Comparison of ENCODE assay signal across 20 cellular contexts in the genomic region with DNA sequence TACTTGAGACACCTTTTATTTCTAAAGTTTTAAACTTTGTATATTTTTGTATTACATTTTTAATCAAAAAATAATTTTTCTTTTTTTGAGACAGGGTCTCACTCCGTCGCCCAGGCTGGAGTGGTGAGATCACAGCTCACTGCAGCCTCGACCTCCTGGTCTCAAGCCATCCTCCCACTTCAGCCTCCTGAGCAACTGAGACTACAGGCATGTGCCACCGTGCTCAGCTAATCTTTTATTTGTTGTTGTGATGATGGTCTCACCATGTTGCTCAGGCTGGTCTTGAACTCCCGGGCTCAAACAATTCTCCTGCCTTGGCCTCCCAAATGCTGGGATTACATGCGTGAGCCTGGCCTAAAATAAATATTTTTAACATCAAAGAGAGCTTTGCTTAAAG.
DNase-seq lines count a peak whose midpoint lies in the region; ATAC-seq and TF ChIP-seq lines count a peak whose summit lies in the region.
"Had no signal": no experiment of that assay in that cellular context is flagged by ENCODE, and none has a peak within 500 bp of the region (broad histone marks: within the 10 kb centered on the region; RNA-seq: fewer than 3 reads in every experiment).

No MANE protein-coding gene starts in this region.

- in situ Hi-C loops in IMR-90 (cut with MboI; ENCODE audit: low sequenced_read_pairs), result no loop called here

- H2BK20ac ChIP-seq in IMR-90 (ENCODE audit: low read depth, low read length), result no peak overlapping the region

- peak overlapping the region; percentile 24; the same call in 1 of the 2 replicates for H2AK5ac ChIP-seq in IMR-90 (ENCODE audit: low read depth, low read length)

- H3K14ac ChIP-seq in IMR-90 (replicated peaks; ENCODE audit: low read depth, low read length), result no peak overlapping the region

- H2AK9ac ChIP-seq in IMR-90 (replicated peaks; ENCODE audit: low read depth, low read length, poor library complexity), result no peak overlapping the region

- H3K4ac ChIP-seq in IMR-90 (ENCODE audit: low read depth, low read length), result no peak overlapping the region

- WGBS in IMR-90 (ENCODE audit: extremely low coverage in 2 of 2, insufficient read length in 1 of 2), 2 experiments, result no CpG with 5 or more reads among the region's 6 CpGs
- 94 to 96% methylated on average over 6 of the region's 6 CpGs for WGBS in lung, 2 donors

- H3K9me3 ChIP-seq in IMR-90 (ENCODE audit: control insufficient read depth, insufficient read depth, low read length), result peaks cover 3% of the 10 kb centered on the region
- peaks cover 0 to 9% of the 10 kb centered on the region in 2 donors for H3K9me3 ChIP-seq in lung (ENCODE audit: control insufficient read depth in 2 of 2, insufficient read depth in 1 of 2, low read length in 1 of 2)
- H3K9me3 ChIP-seq: BE2C, Caco-2 had no signal

- dilution Hi-C loops in IMR-90 (cut with HindIII; ENCODE audit: low sequenced_read_pairs, unreplicated experiment), result no loop called here

- no peaks in the 10 kb centered on the region for H4K20me1 ChIP-seq in IMR-90 (ENCODE audit: insufficient read depth, low read length)
- H4K20me1 ChIP-seq: BLaER1 had no signal

- no TSS peak for BruUV-seq in IMR-90 (replicated peaks; lab: Mats Ljungman, UMichigan)

- H3K4me1 ChIP-seq in IMR-90 (ENCODE audit: control insufficient read depth, insufficient read depth, low read length) (no peaks in the 10 kb centered on the region), lung (ENCODE audit: control insufficient read depth in 2 of 2, insufficient read depth in 2 of 2, low read length in 2 of 2) (no peaks in the 10 kb centered on the region)
- H3K4me1 ChIP-seq: BE2C, BLaER1, Caco-2 had no signal

- ATAC-seq in IMR-90 (ENCODE audit: low read depth) (no peak), lung (ENCODE audit: insufficient read depth, low FRiP score) (no peak)
- ATAC-seq in activated naive CD4-positive, alpha-beta T cell treated with anti-CD3 and anti-CD28 coated beads, Interleukin-2, amount 50 U/mL, for 72 hours, result no peak

- no peak for DNase-seq in IMR-90
- DNase-seq in ecto neural progenitor cell (ENCODE audit: low spot score), result peak; percentile 9
- peak; percentile 17 for DNase-seq in lung (ENCODE audit: low spot score)
- peak; percentile 23 for DNase-seq in ureter (ENCODE audit: low spot score)
- no peak for DNase-seq in activated naive CD4-positive, alpha-beta T cell treated with anti-CD3 and anti-CD28 coated beads, Interleukin-2, amount 50 U/mL, for 72 hours (ENCODE audit: low spot score in 2 of 2)
- DNase-seq in NCI-H345 (lab: John Stamatoyannopoulos, UW), result no peak
- no peak for DNase-seq in coronary artery (ENCODE audit: low spot score)
- DNase-seq: 8988T; ACHN; BE2C; C1 segment of cervical spinal cord; Caco-2; Calu3; CD4-positive, alpha-beta memory T cell; CD4-positive, CD25-positive, alpha-beta regulatory T cell; CD8-positive, alpha-beta memory T cell; DMS79 treated with DMSO at 0.1 percent for 48 hours; GF-D8 had no signal

- no peaks in the 10 kb centered on the region for H3K9me1 ChIP-seq in IMR-90 (ENCODE audit: insufficient read depth, low read length)

- no peak overlapping the region for H3K56ac ChIP-seq in IMR-90 (ENCODE audit: extremely low read depth, insufficient read depth, low read length)

- H4K8ac ChIP-seq in IMR-90 (ENCODE audit: low read depth in 2 of 2, low read length in 2 of 2), result no peak overlapping the region

- no peak overlapping the region for H3K23ac ChIP-seq in IMR-90 (ENCODE audit: low read depth, low read length)

- intact Hi-C loops in IMR-90 (cut with micrococcal nuclease), result no loop called here

- H2BK120ac ChIP-seq in IMR-90 (ENCODE audit: low read depth, low read length), result no peak overlapping the region

- H3K18ac ChIP-seq in IMR-90 (ENCODE audit: low read depth, low read length), result no peak overlapping the region

- no peak overlapping the region for H2BK5ac ChIP-seq in IMR-90 (ENCODE audit: low read depth, low read length, poor library complexity, severe bottlenecking)

- no peak overlapping the region for H2AFZ ChIP-seq in IMR-90 (replicated peaks; ENCODE audit: low read length, poor library complexity)

- H3K4me2 ChIP-seq in IMR-90 (ENCODE audit: low read depth, low read length), result no peak overlapping the region
- H3K4me2 ChIP-seq: BLaER1 had no signal

- H3K27me3 ChIP-seq in IMR-90 (ENCODE audit: control insufficient read depth, insufficient read depth, low read length), result no peaks in the 10 kb centered on the region
- H3K27me3 ChIP-seq in lung (ENCODE audit: control insufficient read depth, insufficient read depth), result no peaks in the 10 kb centered on the region
- H3K27me3 ChIP-seq: BE2C, BLaER1 had no signal

- CTCF ChIA-PET in IMR-90 (lab: Yijun Ruan, JAX), result no interaction called here

- H3K27ac ChIP-seq in IMR-90 (ENCODE audit: insufficient read depth, low read length), result no peak overlapping the region
- H3K27ac ChIP-seq in lung (ENCODE audit: low read depth in 1 of 2, low read length in 1 of 2), result no peak overlapping the region
- no peak overlapping the region for H3K27ac ChIP-seq in coronary artery
- H3K27ac ChIP-seq: BLaER1 had no signal

- peaks cover 0 to 10% of the 10 kb centered on the region in 2 donors for H3K36me3 Mint-ChIP-seq in activated naive CD4-positive, alpha-beta T cell treated with anti-CD3 and anti-CD28 coated beads, Interleukin-2, amount 50 U/mL, for 72 hours
- H3K36me3 Mint-ChIP-seq: CD14-positive monocyte; CD4-positive, alpha-beta memory T cell; CD4-positive, CD25-positive, alpha-beta regulatory T cell had no signal

- H3K4me3 ChIP-seq in IMR-90 (ENCODE audit: insufficient read depth, low read depth, low read length) (no peak overlapping the region), lung (no peak overlapping the region), coronary artery (no peak overlapping the region)
- H3K4me3 ChIP-seq: BLaER1 had no signal

- H4K5ac ChIP-seq in IMR-90 (ENCODE audit: low read depth, low read length), result no peak overlapping the region

- no peak overlapping the region for H4K91ac ChIP-seq in IMR-90 (ENCODE audit: insufficient read depth, low read depth, low read length)

- POLR2A ChIA-PET in IMR-90 (lab: Charles Lee; ENCODE audit: unreplicated experiment), result no interaction called here

- H2BK15ac ChIP-seq in IMR-90 (ENCODE audit: low read depth, low read length), result no peak overlapping the region

- TF ChIP-seq RAD21 in IMR-90 (IDR thresholded peaks at IDR 0.05; ENCODE audit: low read length), result no peak

- H3K27ac Mint-ChIP-seq in activated naive CD4-positive, alpha-beta T cell treated with anti-CD3 and anti-CD28 coated beads, Interleukin-2, amount 50 U/mL, for 72 hours, result no peak overlapping the region
- H3K27ac Mint-ChIP-seq: CD14-positive monocyte; CD4-positive, CD25-positive, alpha-beta regulatory T cell had no signal

- no peak overlapping the region for H3K9ac ChIP-seq in IMR-90 (ENCODE audit: low read depth, low read length)
- H3K9ac ChIP-seq: BLaER1 had no signal

- H3K36me3 ChIP-seq in IMR-90 (ENCODE audit: control insufficient read depth, insufficient read depth, low read length) (no peaks in the 10 kb centered on the region), lung (ENCODE audit: control insufficient read depth in 2 of 2, insufficient read depth in 2 of 2, low read length in 2 of 2) (no peaks in the 10 kb centered on the region)
- H3K36me3 ChIP-seq: BE2C, BLaER1 had no signal

- H3K9me3 Mint-ChIP-seq in activated naive CD4-positive, alpha-beta T cell treated with anti-CD3 and anti-CD28 coated beads, Interleukin-2, amount 50 U/mL, for 72 hours, result peaks cover 6 to 9% of the 10 kb centered on the region in 2 donors

- TF ChIP-seq CTCF in IMR-90 (conservative IDR thresholded peaks at IDR 0.05; ENCODE audit: low read depth, low read length), result no peak
- no peak for TF ChIP-seq CTCF in lung (IDR thresholded peaks at IDR 0.05; ENCODE audit: control extremely low read depth, extremely low read depth)
- TF ChIP-seq CTCF in coronary artery (IDR thresholded peaks at IDR 0.05), result no peak

- no peak for TF ChIP-seq POLR2A in IMR-90 (IDR thresholded peaks at IDR 0.05; ENCODE audit: low read depth, low read length)

- H3K79me1 ChIP-seq in IMR-90 (ENCODE audit: low read depth in 1 of 2, low read length in 2 of 2), result no peaks in the 10 kb centered on the region

TF ChIP-seq in IMR-90, 13 proteins besides CTCF, POLR2A, EP300 and RAD21:
- TF ChIP-seq RFX5 (IDR thresholded peaks at IDR 0.05; ENCODE audit: low read depth, low read length) (no peak), BHLHE40 (IDR thresholded peaks at IDR 0.05; ENCODE audit: low read depth, low read length) (no peak)
- TF ChIP-seq, protein P1, sequence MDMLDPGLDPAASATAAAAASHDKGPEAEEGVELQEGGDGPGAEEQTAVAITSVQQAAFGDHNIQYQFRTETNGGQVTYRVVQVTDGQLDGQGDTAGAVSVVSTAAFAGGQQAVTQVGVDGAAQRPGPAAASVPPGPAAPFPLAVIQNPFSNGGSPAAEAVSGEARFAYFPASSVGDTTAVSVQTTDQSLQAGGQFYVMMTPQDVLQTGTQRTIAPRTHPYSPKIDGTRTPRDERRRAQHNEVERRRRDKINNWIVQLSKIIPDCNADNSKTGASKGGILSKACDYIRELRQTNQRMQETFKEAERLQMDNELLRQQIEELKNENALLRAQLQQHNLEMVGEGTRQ (IDR thresholded peaks at IDR 0.05; ENCODE audit: low read depth, low read length), result no peak

Comparison
In these comparisons a context has a peak if more than half of its experiments do, and no peak if none do; other contexts are left out.
1. DNase-seq: peak in ecto neural progenitor cell (single experiment), lung (single experiment) and ureter (single experiment); none in IMR-90 (single experiment), activated naive CD4-positive, alpha-beta T cell treated with anti-CD3 and anti-CD28 coated beads, Interleukin-2, amount 50 U/mL, for 72 hours (0 of 2), NCI-H345 (single experiment) and coronary artery (single experiment).